ENCODE assay signal across 9 cellular contexts in genomic region chr21:16195476-16195875, GRCh38.
DNase-seq lines count a peak whose midpoint lies in the region; ATAC-seq and TF ChIP-seq lines count a peak whose summit lies in the region.
"Had no signal": no experiment of that assay in that cellular context is flagged by ENCODE, and none has a peak within 500 bp of the region (broad histone marks: within the 10 kb centered on the region; RNA-seq: fewer than 3 reads in every experiment).

No MANE protein-coding gene starts in this region.

- WGBS in right lobe of liver (ENCODE audit: insufficient coverage, low coverage, low lambda C conversion rate, missing lambda C conversion rate), result 11% methylated on average over 4 of the region's 4 CpGs
- WGBS in tibial nerve, 2 donors, result 6 to 9% methylated on average over 4 of the region's 4 CpGs

- POLR2A ChIA-PET in RWPE1 (lab: Yijun Ruan, JAX; ENCODE audit: low non-redundant PET), result no interaction called here

- intact Hi-C loops in right lobe of liver (cut with DNase I), result loop anchor here (10.0 kb wide), 1 partner anchor 109 kb away; no protein-coding TSS in a partner anchor

- H3K9me3 Mint-ChIP-seq in activated T-cell treated with anti-CD3 and anti-CD28 coated beads, Interleukin-2, amount 50 U/mL, for 4 hours, result peaks cover 3% of the 10 kb centered on the region
- H3K9me3 Mint-ChIP-seq in brain, result peaks cover 28 to 37% (median 33%) of the 10 kb centered on the region in 5 experiments

- no peak for DNase-seq in activated T-cell treated with anti-CD3 and anti-CD28 coated beads, Interleukin-2, amount 50 U/mL, for 4 hours
- DNase-seq in activated T-cell treated with anti-CD3 and anti-CD28 coated beads, Interleukin-2, amount 50 U/mL, for 1 hour, result no peak
- no peak for DNase-seq in right lobe of liver
- DNase-seq in tibial nerve (ENCODE audit: low spot score in 2 of 2), result no peak
- DNase-seq in NCI-H2107 (lab: John Stamatoyannopoulos, UW), result no peak
- DNase-seq in omental fat pad (ENCODE audit: low spot score), result no peak
- DNase-seq in RWPE1 (ENCODE audit: low spot score), result no peak
- DNase-seq: PC-9 had no signal

- peak overlapping the region; percentile 16 for H3K4me3 Mint-ChIP-seq in activated T-cell treated with anti-CD3 and anti-CD28 coated beads, Interleukin-2, amount 50 U/mL, for 4 hours
- H3K4me3 Mint-ChIP-seq in brain, result peak overlapping the region; percentile 80 to 93 (median 87)

- CTCF ChIA-PET in RWPE1 (lab: Yijun Ruan, JAX), result no interaction called here

- H3K27me3 ChIP-seq in right lobe of liver, result no peaks in the 10 kb centered on the region
- no peaks in the 10 kb centered on the region for H3K27me3 ChIP-seq in tibial nerve

- H3K27ac ChIP-seq in right lobe of liver, result peak overlapping the region; percentile 39 to 85 (median 70)
- H3K27ac ChIP-seq in tibial nerve, result peak overlapping the region; percentile 73 to 91 (median 88)
- H3K27ac ChIP-seq in RWPE1, result no peak overlapping the region
- H3K27ac ChIP-seq: PC-9 had no signal

- ATAC-seq in activated T-cell treated with anti-CD3 and anti-CD28 coated beads, Interleukin-2, amount 50 U/mL, for 4 hours, result no peak
- peak; percentile 41 to 55 (median 50) for ATAC-seq in right lobe of liver
- no peak for ATAC-seq in omental fat pad (ENCODE audit: low FRiP score)

- peak overlapping the region; percentile 10 to 54 (median 48) for H3K4me3 ChIP-seq in right lobe of liver
- peak overlapping the region; percentile 28 to 52 (median 38) for H3K4me3 ChIP-seq in tibial nerve
- H3K4me3 ChIP-seq: PC-9 had no signal

- H3K27ac Mint-ChIP-seq in brain, result peak overlapping the region; percentile 89 to 100 (median 97)

- no peaks in the 10 kb centered on the region for H3K27me3 Mint-ChIP-seq in activated T-cell treated with anti-CD3 and anti-CD28 coated beads, Interleukin-2, amount 50 U/mL, for 4 hours (ENCODE audit: low read depth)
- peaks cover 4% of the 10 kb centered on the region for H3K27me3 Mint-ChIP-seq in brain

- TF ChIP-seq POLR2A in right lobe of liver (IDR thresholded peaks at IDR 0.05), result no peak
- TF ChIP-seq POLR2A in tibial nerve (IDR thresholded peaks at IDR 0.05), result no peak

- H3K9me3 ChIP-seq in right lobe of liver (no peaks in the 10 kb centered on the region), tibial nerve (peaks cover 0 to 11% (median 0%) of the 10 kb centered on the region in 4 donors)

- no peaks in the 10 kb centered on the region for H3K36me3 Mint-ChIP-seq in activated T-cell treated with anti-CD3 and anti-CD28 coated beads, Interleukin-2, amount 50 U/mL, for 4 hours (ENCODE audit: insufficient read depth)
- peaks cover 41% of the 10 kb centered on the region for H3K36me3 Mint-ChIP-seq in brain

- TF ChIP-seq CTCF in brain (conservative IDR thresholded peaks at IDR 0.05) (no peak), right lobe of liver (IDR thresholded peaks at IDR 0.05) (no peak), tibial nerve (IDR thresholded peaks at IDR 0.05) (no peak), omental fat pad (IDR thresholded peaks at IDR 0.05) (no peak), RWPE1 (conservative IDR thresholded peaks at IDR 0.05; ENCODE audit: low read depth) (no peak)

- peaks cover 8% of the 10 kb centered on the region for H3K4me1 Mint-ChIP-seq in activated T-cell treated with anti-CD3 and anti-CD28 coated beads, Interleukin-2, amount 50 U/mL, for 4 hours (ENCODE audit: low read depth)
- peaks cover 58% of the 10 kb centered on the region for H3K4me1 Mint-ChIP-seq in brain

- TF ChIP-seq EP300 in tibial nerve (IDR thresholded peaks at IDR 0.05), result peak in 1 of 2 donors; percentile 27

- no peaks in the 10 kb centered on the region for H3K36me3 ChIP-seq in right lobe of liver
- H3K36me3 ChIP-seq in tibial nerve, result no peaks in the 10 kb centered on the region

- H3K4me1 ChIP-seq in right lobe of liver, result no peaks in the 10 kb centered on the region
- peaks cover 0 to 24% (median 0%) of the 10 kb centered on the region in 4 donors for H3K4me1 ChIP-seq in tibial nerve

Comparison
In these comparisons a context has a peak if more than half of its experiments do, and no peak if none do; other contexts are left out.
1. ATAC-seq: peak in right lobe of liver (4 of 4); none in activated T-cell treated with anti-CD3 and anti-CD28 coated beads, Interleukin-2, amount 50 U/mL, for 4 hours (0 of 2) and omental fat pad (single experiment).